ENCODE assay signal across 8 cellular contexts in genomic region chr6:16670183-16670582, GRCh38.
DNase-seq lines count a peak whose midpoint lies in the region; ATAC-seq and TF ChIP-seq lines count a peak whose summit lies in the region.

No MANE protein-coding gene starts in this region.

- no TSS peak for BruUV-seq in mammary epithelial cell (replicated peaks; lab: Mats Ljungman, UMichigan)

- H3K9me3 ChIP-seq in mammary epithelial cell (replicated peaks; ENCODE audit: insufficient read depth, low read length) = no peaks in the 10 kb centered on the region

- H3K36me3 Mint-ChIP-seq in activated CD4-positive, alpha-beta T cell treated with anti-CD3 and anti-CD28 coated beads for 36 hours (ENCODE audit: low read depth) = peaks cover 25% of the 10 kb centered on the region

- H3K27ac Mint-ChIP-seq in activated CD4-positive, alpha-beta T cell treated with anti-CD3 and anti-CD28 coated beads for 36 hours = peak overlapping the region; percentile 87
- peak overlapping the region; percentile 5 to 91 for H3K27ac Mint-ChIP-seq in stimulated activated naive CD8-positive, alpha-beta T cell treated with anti-CD3 and anti-CD28 coated beads, Interleukin-15, amount 100 ng/mL, for 72 hours

- H3K27ac ChIP-seq in mammary epithelial cell (ENCODE audit: insufficient read depth, low read depth, low read length) = peak overlapping the region; percentile 71

- H3K4me1 ChIP-seq in mammary epithelial cell (ENCODE audit: insufficient read depth, low read length) = peaks cover 23% of the 10 kb centered on the region

- no peaks in the 10 kb centered on the region for H3K79me2 ChIP-seq in mammary epithelial cell (ENCODE audit: insufficient read depth, low read length)

- no peak overlapping the region for H2AFZ ChIP-seq in mammary epithelial cell (ENCODE audit: low read depth, low read length)

- POLR2A ChIA-PET in activated CD4-positive, alpha-beta T cell treated with anti-CD3 and anti-CD28 coated beads for 36 hours (lab: Charles Lee) = interaction anchor here (1.0 kb wide), 1 partner anchor 10 kb away, joined by 3 read pairs; no protein-coding TSS in a partner anchor

- H3K27me3 ChIP-seq in mammary epithelial cell (ENCODE audit: insufficient read depth, low read length) = no peaks in the 10 kb centered on the region

- no peak for DNase-seq in activated CD4-positive, alpha-beta T cell treated with anti-CD3 and anti-CD28 coated beads for 36 hours
- no peak for DNase-seq in activated CD4-positive, alpha-beta T cell treated with anti-CD3 and anti-CD28 coated beads, Interleukin-2, amount 50 U/mL, for 4 hours
- no peak for DNase-seq in mammary epithelial cell
- no peak for DNase-seq in stimulated activated naive CD8-positive, alpha-beta T cell treated with anti-CD3 and anti-CD28 coated beads, Interleukin-15, amount 100 ng/mL, for 72 hours
- no peak for DNase-seq in DMS79 treated with DMSO at 0.1 percent for 48 hours (lab: John Stamatoyannopoulos, UW)
- no peak for DNase-seq in activated CD4-positive, CD25-positive, alpha-beta regulatory T cell (lab: John Stamatoyannopoulos, UW)
- no peak for DNase-seq in HuH-7 (ENCODE audit: low spot score)

- H3K4me2 ChIP-seq in mammary epithelial cell (ENCODE audit: insufficient read depth, low read depth, low read length) = no peak overlapping the region

- no peaks in the 10 kb centered on the region for H4K20me1 ChIP-seq in mammary epithelial cell (ENCODE audit: insufficient read depth, low read length)

- peaks cover 63% of the 10 kb centered on the region for H3K4me1 Mint-ChIP-seq in activated CD4-positive, alpha-beta T cell treated with anti-CD3 and anti-CD28 coated beads for 36 hours
- peaks cover 74% of the 10 kb centered on the region for H3K4me1 Mint-ChIP-seq in stimulated activated naive CD8-positive, alpha-beta T cell treated with anti-CD3 and anti-CD28 coated beads, Interleukin-15, amount 100 ng/mL, for 72 hours

- no peak overlapping the region for H3K9ac ChIP-seq in mammary epithelial cell (ENCODE audit: insufficient read depth, low read length)

- H3K9me3 Mint-ChIP-seq in activated CD4-positive, alpha-beta T cell treated with anti-CD3 and anti-CD28 coated beads for 36 hours (ENCODE audit: low read depth) = no peaks in the 10 kb centered on the region
- H3K9me3 Mint-ChIP-seq in stimulated activated naive CD8-positive, alpha-beta T cell treated with anti-CD3 and anti-CD28 coated beads, Interleukin-15, amount 100 ng/mL, for 72 hours = peaks cover 0 to 10% of the 10 kb centered on the region in 2 donors

- H3K27me3 Mint-ChIP-seq in activated CD4-positive, alpha-beta T cell treated with anti-CD3 and anti-CD28 coated beads for 36 hours = no peaks in the 10 kb centered on the region
- no peaks in the 10 kb centered on the region for H3K27me3 Mint-ChIP-seq in stimulated activated naive CD8-positive, alpha-beta T cell treated with anti-CD3 and anti-CD28 coated beads, Interleukin-15, amount 100 ng/mL, for 72 hours

- intact Hi-C loops in activated CD4-positive, alpha-beta T cell treated with anti-CD3 and anti-CD28 coated beads for 36 hours (cut with DNase I, micrococcal nuclease) = loop anchor here (1.0 to 2.0 kb wide), 5 partner anchors 15 to 92 kb away; partner anchors contain the start of gene ATXN1 (in 1 of the 2)
- intact Hi-C loops in mammary epithelial cell (cut with micrococcal nuclease) = no loop called here

- no peak overlapping the region for H3K4me3 ChIP-seq in mammary epithelial cell (replicated peaks in 1 of 3; ENCODE audit: insufficient read depth in 1 of 3, low read depth in 2 of 3, low read length in 3 of 3)

- CTCF ChIA-PET in activated CD4-positive, alpha-beta T cell treated with anti-CD3 and anti-CD28 coated beads for 36 hours (lab: Charles Lee) = interaction anchor here (1.0 kb wide), 1 partner anchor 29 kb away, joined by 4 read pairs; no protein-coding TSS in a partner anchor
- CTCF ChIA-PET in mammary epithelial cell (lab: Charles Lee; ENCODE audit: low non-redundant PET) = no interaction called here

- no peaks in the 10 kb centered on the region for H3K36me3 ChIP-seq in mammary epithelial cell (ENCODE audit: insufficient read depth, low read length)

- in situ Hi-C loops in mammary epithelial cell (cut with MboI; ENCODE audit: low sequenced_read_pairs in 2 of 2) = no loop called here

- H3K4me3 Mint-ChIP-seq in activated CD4-positive, alpha-beta T cell treated with anti-CD3 and anti-CD28 coated beads for 36 hours = peak overlapping the region; percentile 7
- peak overlapping the region; percentile 44 to 61 for H3K4me3 Mint-ChIP-seq in stimulated activated naive CD8-positive, alpha-beta T cell treated with anti-CD3 and anti-CD28 coated beads, Interleukin-15, amount 100 ng/mL, for 72 hours

- 100% methylated on average over 4 of the region's 4 CpGs for WGBS in mammary epithelial cell (ENCODE audit: low coverage, missing lambda C conversion rate)

- ATAC-seq in activated CD4-positive, alpha-beta T cell treated with anti-CD3 and anti-CD28 coated beads for 36 hours = peak; percentile 38
- ATAC-seq in HG03442 (IDR thresholded peaks at IDR 0.05; ENCODE audit: unreplicated experiment) = peak; percentile 60
- ATAC-seq in stimulated activated naive CD8-positive, alpha-beta T cell treated with anti-CD3 and anti-CD28 coated beads, Interleukin-15, amount 100 ng/mL, for 72 hours = peak; percentile 31

- dilution Hi-C loops in mammary epithelial cell (cut with HindIII; ENCODE audit: low sequenced_read_pairs) = no loop called here

- no peak for TF ChIP-seq CTCF in mammary epithelial cell (conservative IDR thresholded peaks at IDR 0.05 in 1 of 2, IDR thresholded peaks at IDR 0.05 in 1 of 2; ENCODE audit: extremely low read depth in 1 of 2, insufficient read depth in 1 of 2, low read depth in 1 of 2, low read length in 2 of 2)
